ENCODE assay signal across 10 cellular contexts in the genomic region with DNA sequence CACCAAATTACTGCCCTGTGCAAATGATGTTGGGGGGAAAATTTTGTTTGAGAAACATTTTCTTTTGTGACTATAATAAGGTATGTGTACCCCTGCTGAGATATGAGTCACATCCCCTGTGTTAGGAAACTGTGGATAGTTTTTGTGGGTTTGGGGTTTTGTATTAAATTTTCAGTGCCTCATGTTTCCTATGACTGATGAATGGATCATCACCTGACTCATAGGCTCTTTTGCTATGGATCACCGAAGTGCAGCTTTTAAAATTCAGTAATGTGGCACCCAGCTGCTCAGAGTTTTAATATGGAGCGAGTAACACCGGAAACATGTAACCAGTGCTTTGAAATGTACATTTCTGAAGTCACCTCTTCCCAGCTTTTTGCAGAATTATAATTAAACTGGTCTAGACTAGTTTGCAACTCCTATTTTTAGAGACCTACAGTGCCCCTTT.
DNase-seq lines count a peak whose midpoint lies in the region; ATAC-seq, FAIRE-seq and TF ChIP-seq lines count a peak whose summit lies in the region.
"Had no signal": no experiment of that assay in that cellular context is flagged by ENCODE, and none has a peak within 500 bp of the region (broad histone marks: within the 10 kb centered on the region; RNA-seq: fewer than 3 reads in every experiment).

No MANE protein-coding gene starts in this region.

- peaks cover 7% of the 10 kb centered on the region; the same call in 1 of the 2 replicates for H3K9me2 ChIP-seq in GM23338 (ENCODE audit: insufficient read depth)

- TF ChIP-seq POLR2A in A549 (IDR thresholded peaks at IDR 0.05; ENCODE audit: low read length) = no peak

- H3K79me2 ChIP-seq in GM23338 (replicated peaks; ENCODE audit: insufficient read depth) = no peaks in the 10 kb centered on the region
- no peaks in the 10 kb centered on the region for H3K79me2 ChIP-seq in fibroblast of lung (ENCODE audit: control insufficient read depth, insufficient read depth, low read length)

- no peak overlapping the region for H3K27ac Mint-ChIP-seq in GM23338
- H3K27ac Mint-ChIP-seq in CD4-positive, alpha-beta T cell = no peak overlapping the region

- H3K4me1 ChIP-seq in A549 = peaks cover 28% of the 10 kb centered on the region
- H3K4me1 ChIP-seq in GM23338 (ENCODE audit: insufficient read depth) = peaks cover 12% of the 10 kb centered on the region
- H3K4me1 ChIP-seq in fibroblast of lung (ENCODE audit: control insufficient read depth, extremely low read depth, insufficient read depth, low read length) = peaks cover 19% of the 10 kb centered on the region

- H3K36me3 Mint-ChIP-seq in GM23338 (ENCODE audit: low read depth) = no peaks in the 10 kb centered on the region
- H3K36me3 Mint-ChIP-seq in CD4-positive, alpha-beta T cell (ENCODE audit: low read depth) = no peaks in the 10 kb centered on the region

- peak; percentile 45 to 66 for DNase-seq in A549 (ENCODE audit: low read depth in 1 of 2, low spot score in 1 of 2)
- no peak for DNase-seq in GM23338 (ENCODE audit: low spot score)
- peak; percentile 80 for DNase-seq in SIG-M5 (lab: John Stamatoyannopoulos, UW)
- peak; percentile 94 to 99 for DNase-seq in fibroblast of lung (ENCODE audit: low read depth in 2 of 2)
- DNase-seq in dorsolateral prefrontal cortex = no peak
- no peak for DNase-seq in CD4-positive, alpha-beta T cell
- no peak for DNase-seq in inferior parietal cortex (ENCODE audit: extremely low spot score)
- DNase-seq: NCI-H526 treated with DMSO at 0.1 percent for 48 hours had no signal

- H3K9me3 Mint-ChIP-seq in GM23338 = no peaks in the 10 kb centered on the region
- H3K9me3 Mint-ChIP-seq in CD4-positive, alpha-beta T cell = no peaks in the 10 kb centered on the region

- H3K27ac ChIP-seq in A549 (peak overlapping the region; percentile 72 to 80), GM23338 (ENCODE audit: low read depth) (no peak overlapping the region), fibroblast of lung (ENCODE audit: insufficient read depth, low read length) (peak overlapping the region; percentile 90), dorsolateral prefrontal cortex (no peak overlapping the region)
- H3K27ac ChIP-seq in CD4-positive, alpha-beta T cell (ENCODE audit: low read depth, low read length) = no peak overlapping the region

- H2AFZ ChIP-seq in GM23338 = no peak overlapping the region
- no peak overlapping the region for H2AFZ ChIP-seq in fibroblast of lung (ENCODE audit: low read length)

- H3K9ac ChIP-seq in fibroblast of lung (ENCODE audit: insufficient read depth, low read length) = no peak overlapping the region

- ATAC-seq in A549 (peak; percentile 89 to 94), GM23338 (no peak), HG02981 (IDR thresholded peaks at IDR 0.05; ENCODE audit: unreplicated experiment) (no peak)
- ATAC-seq in CD4-positive, alpha-beta T cell (ENCODE audit: poor library complexity) = no peak
- ATAC-seq: left lobe of liver had no signal

- H3K4me1 Mint-ChIP-seq in GM23338 = peaks cover 30% of the 10 kb centered on the region
- H3K4me1 Mint-ChIP-seq in CD4-positive, alpha-beta T cell (ENCODE audit: low read depth) = no peaks in the 10 kb centered on the region

- CTCF ChIA-PET in A549 (lab: Yijun Ruan, JAX) = interaction anchor here (1.1 to 2.5 kb wide), 3 partner anchors 9 to 55 kb away, joined by 3 to 9 read pairs (median 4); no protein-coding TSS in a partner anchor
- CTCF ChIA-PET in CD4-positive, alpha-beta T cell (lab: Charles Lee) = no interaction called here

- intact Hi-C loops in dorsolateral prefrontal cortex (cut with DNase I) = no loop called here
- intact Hi-C loops in CD4-positive, alpha-beta T cell (cut with DNase I, micrococcal nuclease) = no loop called here

- H3K27me3 ChIP-seq in GM23338 (ENCODE audit: insufficient read depth) (no peaks in the 10 kb centered on the region; the same call in 1 of the 2 replicates), fibroblast of lung (ENCODE audit: control insufficient read depth, insufficient read depth, low read length) (no peaks in the 10 kb centered on the region), dorsolateral prefrontal cortex (peaks cover 0 to 13% (median 0%) of the 10 kb centered on the region in 45 donors)
- H3K27me3 ChIP-seq in CD4-positive, alpha-beta T cell (ENCODE audit: control insufficient read depth, insufficient read depth, low read length) = no peaks in the 10 kb centered on the region

- H3K27me3 Mint-ChIP-seq in GM23338 (ENCODE audit: insufficient read depth, low read depth, poor library complexity) = peaks cover 4% of the 10 kb centered on the region
- H3K27me3 Mint-ChIP-seq in CD4-positive, alpha-beta T cell = peaks cover 5% of the 10 kb centered on the region

- H3K36me3 ChIP-seq in GM23338 (ENCODE audit: insufficient read depth) (no peaks in the 10 kb centered on the region), fibroblast of lung (ENCODE audit: control insufficient read depth, insufficient read depth, low read length) (no peaks in the 10 kb centered on the region)

- peak; percentile 54 for FAIRE-seq in A549 (lab: Jason Lieb, UNC)

- no peak for TF ChIP-seq CTCF in A549 (IDR thresholded peaks at IDR 0.05)
- no peak for TF ChIP-seq CTCF in GM23338 (conservative IDR thresholded peaks at IDR 0.05; ENCODE audit: low read depth in 2 of 2)
- TF ChIP-seq CTCF in fibroblast of lung (conservative IDR thresholded peaks at IDR 0.05 in 1 of 2, IDR thresholded peaks at IDR 0.05 in 1 of 2; ENCODE audit: low read depth in 1 of 2, low read length in 2 of 2) = no peak
- TF ChIP-seq CTCF in dorsolateral prefrontal cortex (IDR thresholded peaks at IDR 0.05 in 54 of 56, conservative IDR thresholded peaks at IDR 0.05 in 2 of 56; ENCODE audit: low read depth in 1 of 56, partially characterized antibody in 56 of 56) = no peak
- TF ChIP-seq CTCF in CD4-positive, alpha-beta T cell (IDR thresholded peaks at IDR 0.05) = no peak

- TF ChIP-seq EP300 in A549 (IDR thresholded peaks at IDR 0.05) = peak; percentile 79 to 81; a peak in 2 of 5 replicates

- 9% methylated on average over 3 of the region's 3 CpGs for WGBS in A549 (ENCODE audit: missing lambda C conversion rate)

- POLR2A ChIA-PET in A549 (lab: Yijun Ruan, JAX) = interaction anchor here (1.0 kb wide), 1 partner anchor 55 kb away, joined by 3 read pairs; no protein-coding TSS in a partner anchor
- POLR2A ChIA-PET in CD4-positive, alpha-beta T cell (lab: Charles Lee) = no interaction called here

- H4K20me1 ChIP-seq in GM23338 (replicated peaks; ENCODE audit: insufficient read depth) (no peaks in the 10 kb centered on the region), fibroblast of lung (ENCODE audit: control insufficient read depth, extremely low read depth, insufficient read depth, low read length) (no peaks in the 10 kb centered on the region)

- H3K9me3 ChIP-seq in A549 = 0 out of 3 replicates have a peak, but pooled peaks cover 3% of the 10 kb centered on the region
- no peaks in the 10 kb centered on the region for H3K9me3 ChIP-seq in fibroblast of lung (ENCODE audit: control insufficient read depth, insufficient read depth, low read depth, low read length)
- no peaks in the 10 kb centered on the region for H3K9me3 ChIP-seq in CD4-positive, alpha-beta T cell (ENCODE audit: control insufficient read depth, low read length)

- peak overlapping the region; percentile 59 for H3K4me2 ChIP-seq in A549
- 0 out of 2 replicates have a peak overlapping the region, but pooled peaks have one; percentile 12 for H3K4me2 ChIP-seq in GM23338
- H3K4me2 ChIP-seq in fibroblast of lung (ENCODE audit: extremely low read depth, insufficient read depth, low read length) = peak overlapping the region; percentile 66

- no peaks in the 10 kb centered on the region for H3F3A ChIP-seq in GM23338 (replicated peaks; ENCODE audit: low read depth)

- no peak overlapping the region for H3K4me3 ChIP-seq in A549
- no peak overlapping the region for H3K4me3 ChIP-seq in GM23338
- no peak overlapping the region for H3K4me3 ChIP-seq in fibroblast of lung (replicated peaks in 1 of 4; ENCODE audit: control extremely low read depth in 1 of 4, insufficient read depth in 1 of 4, low read depth in 3 of 4, low read length in 4 of 4)
- no peak overlapping the region for H3K4me3 ChIP-seq in dorsolateral prefrontal cortex

- H3K4me3 Mint-ChIP-seq in GM23338 = no peak overlapping the region
- H3K4me3 Mint-ChIP-seq in CD4-positive, alpha-beta T cell = no peak overlapping the region

- peak; percentile 20 to 41; a peak in 3 of 5 replicates for TF ChIP-seq RAD21 in A549 (conservative IDR thresholded peaks at IDR 0.05 in 1 of 2, IDR thresholded peaks at IDR 0.05 in 1 of 2)

TF ChIP-seq in A549, 52 proteins besides CTCF, POLR2A, EP300 and RAD21 (continues in another document):
- TF ChIP-seq JUN (IDR thresholded peaks at IDR 0.05) (peak; percentile 55 to 79; a peak in 4 of 5 replicates), HOXB13 (CRISPR knock-in tag; IDR thresholded peaks at IDR 0.05; ENCODE audit: low read depth) (no peak), MAX (IDR thresholded peaks at IDR 0.05) (peak; percentile 75), EHF (CRISPR knock-in tag; IDR thresholded peaks at IDR 0.05) (no peak), KDM5A (IDR thresholded peaks at IDR 0.05) (no peak), ESRRA (IDR thresholded peaks at IDR 0.05; ENCODE audit: borderline replicate concordance, low read length) (no peak)
- TF ChIP-seq, protein P1, sequence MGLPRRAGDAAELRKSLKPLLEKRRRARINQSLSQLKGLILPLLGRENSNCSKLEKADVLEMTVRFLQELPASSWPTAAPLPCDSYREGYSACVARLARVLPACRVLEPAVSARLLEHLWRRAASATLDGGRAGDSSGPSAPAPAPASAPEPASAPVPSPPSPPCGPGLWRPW (IDR thresholded peaks at IDR 0.05) = peak; percentile 36; the same call in 1 of the 2 replicates

Comparison
In these comparisons a context has a peak if more than half of its experiments do, and no peak if none do; other contexts are left out.
1. ATAC-seq: peak in A549 (2 of 2); none in GM23338 (single experiment), HG02981 (single experiment) and CD4-positive, alpha-beta T cell (single experiment).
2. DNase-seq: peak in A549 (2 of 2), SIG-M5 (single experiment) and fibroblast of lung (2 of 2); none in GM23338 (single experiment), dorsolateral prefrontal cortex (0 of 10), CD4-positive, alpha-beta T cell (0 of 10) and inferior parietal cortex (single experiment).
3. H3K27ac ChIP-seq: peak in A549 (2 of 2) and fibroblast of lung (single experiment); none in GM23338 (single experiment), dorsolateral prefrontal cortex (0 of 59) and CD4-positive, alpha-beta T cell (single experiment).
4. H3K4me2 ChIP-seq: peak in every context shown above with its lines; median percentile 66 in fibroblast of lung; 59 in A549; 12 in GM23338.